ENCODE assay signal across 8 cellular contexts in genomic region chr17:35088647-35088910, GRCh38. TPM values are rescaled to one million over a fixed set of nuclear protein-coding genes. Genes with fewer than 3 reads are reported as not detected.
DNase-seq lines count a peak whose midpoint lies in the region; ATAC-seq and TF ChIP-seq lines count a peak whose summit lies in the region.

No MANE protein-coding gene starts in this region.

- intact Hi-C loops in left ventricle myocardium superior (cut with micrococcal nuclease): no loop called here

- H3K9me3 ChIP-seq in cardiac muscle cell (ENCODE audit: low read depth): no peaks in the 10 kb centered on the region

- no peak for TF ChIP-seq CTCF in cardiac muscle cell (IDR thresholded peaks at IDR 0.05; ENCODE audit: low read depth, low read length)
- no peak for TF ChIP-seq CTCF in fibroblast of pulmonary artery (IDR thresholded peaks at IDR 0.05; ENCODE audit: low read length, missing control alignments)

- peaks cover 8% of the 10 kb centered on the region for H3K4me1 ChIP-seq in cardiac muscle cell (ENCODE audit: low read depth)
- H3K4me1 ChIP-seq in rectal smooth muscle tissue (ENCODE audit: control insufficient read depth, insufficient read depth, low read length): peaks cover 5% of the 10 kb centered on the region

- H3K27me3 ChIP-seq in cardiac muscle cell: no peaks in the 10 kb centered on the region
- H3K27me3 ChIP-seq in rectal smooth muscle tissue (ENCODE audit: control insufficient read depth, insufficient read depth, low read length): no peaks in the 10 kb centered on the region

- DNase-seq in cardiac muscle cell (ENCODE audit: low read depth in 1 of 2, low spot score in 1 of 2) (no peak), left ventricle myocardium superior (no peak), SKM-1 (lab: John Stamatoyannopoulos, UW; ENCODE audit: unreplicated experiment) (peak; percentile 20), fibroblast of pulmonary artery (ENCODE audit: low read depth) (no peak), 8988T (no peak)

- peak overlapping the region; percentile 35 for H3K27ac ChIP-seq in cardiac muscle cell
- peak overlapping the region; percentile 81 for H3K27ac ChIP-seq in rectal smooth muscle tissue (ENCODE audit: low read depth, low read length)

- H3K4me3 ChIP-seq in cardiac muscle cell: peak overlapping the region; percentile 64
- peak overlapping the region; percentile 74 for H3K4me3 ChIP-seq in fibroblast of pulmonary artery (replicated peaks; ENCODE audit: low read depth, low read length)
- peak overlapping the region; percentile 73 for H3K4me3 ChIP-seq in rectal smooth muscle tissue (ENCODE audit: low read length)

- no peak for ATAC-seq in left ventricle myocardium superior
- no peak for ATAC-seq in GM18867 (IDR thresholded peaks at IDR 0.05; ENCODE audit: unreplicated experiment)
- ATAC-seq in GM18511 (IDR thresholded peaks at IDR 0.05; ENCODE audit: unreplicated experiment): no peak

- H3K9ac ChIP-seq in rectal smooth muscle tissue (ENCODE audit: low read length): peak overlapping the region; percentile 41

- H3K36me3 ChIP-seq in cardiac muscle cell (no peaks in the 10 kb centered on the region), rectal smooth muscle tissue (ENCODE audit: control insufficient read depth, insufficient read depth, low read length) (no peaks in the 10 kb centered on the region)

RNA-seq across cellular contexts. Expression of gene RFFL, which starts 25.1 kb away (rescaled TPM):
- total RNA-seq in cardiac muscle cell: 8.6 and 22.3 TPM in 2 replicates
- polyA plus RNA-seq in cardiac muscle cell: 3.7 and 4.9 TPM in 2 replicates
- total RNA-seq in left ventricle myocardium superior: 8.5 TPM

RNA-seq across cellular contexts. Expression of gene RAD51D, which starts 31.1 kb away (rescaled TPM):
- total RNA-seq in cardiac muscle cell (4.9 and 5.8 TPM in 2 replicates), left ventricle myocardium superior (6.4 TPM)
- polyA plus RNA-seq in cardiac muscle cell: 14.0 and 15.1 TPM in 2 replicates

RNA-seq across cellular contexts. Expression of gene FNDC8, which starts 32.8 kb away (rescaled TPM):
- total RNA-seq in cardiac muscle cell (not detected in 2 replicates), left ventricle myocardium superior (not detected)
- 0.27 TPM in 1 of 2 replicates, not detected in the other for polyA plus RNA-seq in cardiac muscle cell

RNA-seq across cellular contexts. Expression of gene NLE1, which starts 53.5 kb away (rescaled TPM):
- 19.9 and 20.9 TPM in 2 replicates for total RNA-seq in cardiac muscle cell
- 11.4 and 12.0 TPM in 2 replicates for polyA plus RNA-seq in cardiac muscle cell
- total RNA-seq in left ventricle myocardium superior: 4.5 TPM

RNA-seq across cellular contexts. Expression of gene UNC45B, which starts 59.0 kb away (rescaled TPM):
- total RNA-seq in cardiac muscle cell (238 and 241 TPM in 2 replicates), left ventricle myocardium superior (243 TPM)
- polyA plus RNA-seq in cardiac muscle cell: 174 and 197 TPM in 2 replicates
